1 cellular context compared by ENCODE assay signal in genomic region chr3:124812291-124813265, GRCh38.
TF ChIP-seq lines count a peak whose summit lies in the region.

No MANE protein-coding gene starts in this region.

TF ChIP-seq in HepG2, 621 proteins besides CTCF, POLR2A, EP300 and RAD21 (continued from another document):
- TF ChIP-seq, protein P1, sequence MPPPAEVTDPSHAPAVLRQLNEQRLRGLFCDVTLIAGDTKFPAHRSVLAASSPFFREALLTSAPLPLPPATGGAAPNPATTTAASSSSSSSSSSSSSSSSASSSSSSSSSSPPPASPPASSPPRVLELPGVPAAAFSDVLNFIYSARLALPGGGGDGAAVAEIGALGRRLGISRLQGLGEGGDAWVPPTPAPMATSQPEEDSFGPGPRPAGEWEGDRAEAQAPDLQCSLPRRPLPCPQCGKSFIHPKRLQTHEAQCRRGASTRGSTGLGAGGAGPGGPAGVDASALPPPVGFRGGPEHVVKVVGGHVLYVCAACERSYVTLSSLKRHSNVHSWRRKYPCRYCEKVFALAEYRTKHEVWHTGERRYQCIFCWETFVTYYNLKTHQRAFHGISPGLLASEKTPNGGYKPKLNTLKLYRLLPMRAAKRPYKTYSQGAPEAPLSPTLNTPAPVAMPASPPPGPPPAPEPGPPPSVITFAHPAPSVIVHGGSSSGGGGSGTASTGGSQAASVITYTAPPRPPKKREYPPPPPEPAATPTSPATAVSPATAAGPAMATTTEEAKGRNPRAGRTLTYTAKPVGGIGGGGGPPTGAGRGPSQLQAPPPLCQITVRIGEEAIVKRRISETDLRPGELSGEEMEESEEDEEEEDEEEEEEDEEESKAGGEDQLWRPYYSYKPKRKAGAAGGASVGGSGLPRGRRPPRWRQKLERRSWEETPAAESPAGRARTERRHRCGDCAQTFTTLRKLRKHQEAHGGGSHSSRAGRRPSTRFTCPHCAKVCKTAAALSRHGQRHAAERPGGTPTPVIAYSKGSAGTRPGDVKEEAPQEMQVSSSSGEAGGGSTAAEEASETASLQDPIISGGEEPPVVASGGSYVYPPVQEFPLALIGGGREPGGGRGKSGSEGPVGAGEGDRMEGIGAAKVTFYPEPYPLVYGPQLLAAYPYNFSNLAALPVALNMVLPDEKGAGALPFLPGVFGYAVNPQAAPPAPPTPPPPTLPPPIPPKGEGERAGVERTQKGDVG (CRISPR knock-in tag; IDR thresholded peaks at IDR 0.05; ENCODE audit: borderline replicate concordance), result peak; percentile 82; the same call in 1 of the 2 replicates
- TF ChIP-seq ZNF644 (CRISPR knock-in tag; IDR thresholded peaks at IDR 0.05; ENCODE audit: low read depth), result peak; percentile 68
- no peak for TF ChIP-seq NFYC (CRISPR knock-in tag; IDR thresholded peaks at IDR 0.05)
- no peak for TF ChIP-seq ZNF235 (CRISPR knock-in tag; IDR thresholded peaks at IDR 0.05; ENCODE audit: borderline replicate concordance)
- TF ChIP-seq, protein P2, sequence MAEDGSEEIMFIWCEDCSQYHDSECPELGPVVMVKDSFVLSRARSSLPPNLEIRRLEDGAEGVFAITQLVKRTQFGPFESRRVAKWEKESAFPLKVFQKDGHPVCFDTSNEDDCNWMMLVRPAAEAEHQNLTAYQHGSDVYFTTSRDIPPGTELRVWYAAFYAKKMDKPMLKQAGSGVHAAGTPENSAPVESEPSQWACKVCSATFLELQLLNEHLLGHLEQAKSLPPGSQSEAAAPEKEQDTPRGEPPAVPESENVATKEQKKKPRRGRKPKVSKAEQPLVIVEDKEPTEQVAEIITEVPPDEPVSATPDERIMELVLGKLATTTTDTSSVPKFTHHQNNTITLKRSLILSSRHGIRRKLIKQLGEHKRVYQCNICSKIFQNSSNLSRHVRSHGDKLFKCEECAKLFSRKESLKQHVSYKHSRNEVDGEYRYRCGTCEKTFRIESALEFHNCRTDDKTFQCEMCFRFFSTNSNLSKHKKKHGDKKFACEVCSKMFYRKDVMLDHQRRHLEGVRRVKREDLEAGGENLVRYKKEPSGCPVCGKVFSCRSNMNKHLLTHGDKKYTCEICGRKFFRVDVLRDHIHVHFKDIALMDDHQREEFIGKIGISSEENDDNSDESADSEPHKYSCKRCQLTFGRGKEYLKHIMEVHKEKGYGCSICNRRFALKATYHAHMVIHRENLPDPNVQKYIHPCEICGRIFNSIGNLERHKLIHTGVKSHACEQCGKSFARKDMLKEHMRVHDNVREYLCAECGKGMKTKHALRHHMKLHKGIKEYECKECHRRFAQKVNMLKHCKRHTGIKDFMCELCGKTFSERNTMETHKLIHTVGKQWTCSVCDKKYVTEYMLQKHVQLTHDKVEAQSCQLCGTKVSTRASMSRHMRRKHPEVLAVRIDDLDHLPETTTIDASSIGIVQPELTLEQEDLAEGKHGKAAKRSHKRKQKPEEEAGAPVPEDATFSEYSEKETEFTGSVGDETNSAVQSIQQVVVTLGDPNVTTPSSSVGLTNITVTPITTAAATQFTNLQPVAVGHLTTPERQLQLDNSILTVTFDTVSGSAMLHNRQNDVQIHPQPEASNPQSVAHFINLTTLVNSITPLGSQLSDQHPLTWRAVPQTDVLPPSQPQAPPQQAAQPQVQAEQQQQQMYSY (CRISPR knock-in tag; IDR thresholded peaks at IDR 0.05), result peak; percentile 28; the same call in 1 of the 2 replicates
- TF ChIP-seq, protein P3, sequence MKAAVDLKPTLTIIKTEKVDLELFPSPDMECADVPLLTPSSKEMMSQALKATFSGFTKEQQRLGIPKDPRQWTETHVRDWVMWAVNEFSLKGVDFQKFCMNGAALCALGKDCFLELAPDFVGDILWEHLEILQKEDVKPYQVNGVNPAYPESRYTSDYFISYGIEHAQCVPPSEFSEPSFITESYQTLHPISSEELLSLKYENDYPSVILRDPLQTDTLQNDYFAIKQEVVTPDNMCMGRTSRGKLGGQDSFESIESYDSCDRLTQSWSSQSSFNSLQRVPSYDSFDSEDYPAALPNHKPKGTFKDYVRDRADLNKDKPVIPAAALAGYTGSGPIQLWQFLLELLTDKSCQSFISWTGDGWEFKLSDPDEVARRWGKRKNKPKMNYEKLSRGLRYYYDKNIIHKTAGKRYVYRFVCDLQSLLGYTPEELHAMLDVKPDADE (CRISPR knock-in tag; IDR thresholded peaks at IDR 0.05), result no peak
- TF ChIP-seq MAFK (conservative IDR thresholded peaks at IDR 0.05 in 1 of 2, IDR thresholded peaks at IDR 0.05 in 1 of 2; ENCODE audit: low read length in 2 of 2), result peak; percentile 43 to 62; a peak in 3 of 4 replicates
- TF ChIP-seq, protein P4, sequence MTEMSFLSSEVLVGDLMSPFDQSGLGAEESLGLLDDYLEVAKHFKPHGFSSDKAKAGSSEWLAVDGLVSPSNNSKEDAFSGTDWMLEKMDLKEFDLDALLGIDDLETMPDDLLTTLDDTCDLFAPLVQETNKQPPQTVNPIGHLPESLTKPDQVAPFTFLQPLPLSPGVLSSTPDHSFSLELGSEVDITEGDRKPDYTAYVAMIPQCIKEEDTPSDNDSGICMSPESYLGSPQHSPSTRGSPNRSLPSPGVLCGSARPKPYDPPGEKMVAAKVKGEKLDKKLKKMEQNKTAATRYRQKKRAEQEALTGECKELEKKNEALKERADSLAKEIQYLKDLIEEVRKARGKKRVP (CRISPR knock-in tag; IDR thresholded peaks at IDR 0.05), result peak in 1 of 2 experiments; percentile 43; a peak in 2 of 4 replicates
- no peak for TF ChIP-seq ZBTB8A (CRISPR knock-in tag; IDR thresholded peaks at IDR 0.05; ENCODE audit: borderline replicate concordance, low read depth)
- TF ChIP-seq, protein P5, sequence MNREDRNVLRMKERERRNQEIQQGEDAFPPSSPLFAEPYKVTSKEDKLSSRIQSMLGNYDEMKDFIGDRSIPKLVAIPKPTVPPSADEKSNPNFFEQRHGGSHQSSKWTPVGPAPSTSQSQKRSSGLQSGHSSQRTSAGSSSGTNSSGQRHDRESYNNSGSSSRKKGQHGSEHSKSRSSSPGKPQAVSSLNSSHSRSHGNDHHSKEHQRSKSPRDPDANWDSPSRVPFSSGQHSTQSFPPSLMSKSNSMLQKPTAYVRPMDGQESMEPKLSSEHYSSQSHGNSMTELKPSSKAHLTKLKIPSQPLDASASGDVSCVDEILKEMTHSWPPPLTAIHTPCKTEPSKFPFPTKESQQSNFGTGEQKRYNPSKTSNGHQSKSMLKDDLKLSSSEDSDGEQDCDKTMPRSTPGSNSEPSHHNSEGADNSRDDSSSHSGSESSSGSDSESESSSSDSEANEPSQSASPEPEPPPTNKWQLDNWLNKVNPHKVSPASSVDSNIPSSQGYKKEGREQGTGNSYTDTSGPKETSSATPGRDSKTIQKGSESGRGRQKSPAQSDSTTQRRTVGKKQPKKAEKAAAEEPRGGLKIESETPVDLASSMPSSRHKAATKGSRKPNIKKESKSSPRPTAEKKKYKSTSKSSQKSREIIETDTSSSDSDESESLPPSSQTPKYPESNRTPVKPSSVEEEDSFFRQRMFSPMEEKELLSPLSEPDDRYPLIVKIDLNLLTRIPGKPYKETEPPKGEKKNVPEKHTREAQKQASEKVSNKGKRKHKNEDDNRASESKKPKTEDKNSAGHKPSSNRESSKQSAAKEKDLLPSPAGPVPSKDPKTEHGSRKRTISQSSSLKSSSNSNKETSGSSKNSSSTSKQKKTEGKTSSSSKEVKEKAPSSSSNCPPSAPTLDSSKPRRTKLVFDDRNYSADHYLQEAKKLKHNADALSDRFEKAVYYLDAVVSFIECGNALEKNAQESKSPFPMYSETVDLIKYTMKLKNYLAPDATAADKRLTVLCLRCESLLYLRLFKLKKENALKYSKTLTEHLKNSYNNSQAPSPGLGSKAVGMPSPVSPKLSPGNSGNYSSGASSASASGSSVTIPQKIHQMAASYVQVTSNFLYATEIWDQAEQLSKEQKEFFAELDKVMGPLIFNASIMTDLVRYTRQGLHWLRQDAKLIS (CRISPR knock-in tag; IDR thresholded peaks at IDR 0.05), result no peak
- peak; percentile 38; the same call in 1 of the 2 replicates for TF ChIP-seq ATF3 (CRISPR knock-in tag; IDR thresholded peaks at IDR 0.05)
- TF ChIP-seq CBX5 (CRISPR knock-in tag; IDR thresholded peaks at IDR 0.05; ENCODE audit: borderline replicate concordance), result peak; percentile 39; the same call in 1 of the 2 replicates
- TF ChIP-seq POGZ (CRISPR knock-in tag; IDR thresholded peaks at IDR 0.05), result peak; percentile 49; the same call in 1 of the 2 replicates
- TF ChIP-seq, protein P6, sequence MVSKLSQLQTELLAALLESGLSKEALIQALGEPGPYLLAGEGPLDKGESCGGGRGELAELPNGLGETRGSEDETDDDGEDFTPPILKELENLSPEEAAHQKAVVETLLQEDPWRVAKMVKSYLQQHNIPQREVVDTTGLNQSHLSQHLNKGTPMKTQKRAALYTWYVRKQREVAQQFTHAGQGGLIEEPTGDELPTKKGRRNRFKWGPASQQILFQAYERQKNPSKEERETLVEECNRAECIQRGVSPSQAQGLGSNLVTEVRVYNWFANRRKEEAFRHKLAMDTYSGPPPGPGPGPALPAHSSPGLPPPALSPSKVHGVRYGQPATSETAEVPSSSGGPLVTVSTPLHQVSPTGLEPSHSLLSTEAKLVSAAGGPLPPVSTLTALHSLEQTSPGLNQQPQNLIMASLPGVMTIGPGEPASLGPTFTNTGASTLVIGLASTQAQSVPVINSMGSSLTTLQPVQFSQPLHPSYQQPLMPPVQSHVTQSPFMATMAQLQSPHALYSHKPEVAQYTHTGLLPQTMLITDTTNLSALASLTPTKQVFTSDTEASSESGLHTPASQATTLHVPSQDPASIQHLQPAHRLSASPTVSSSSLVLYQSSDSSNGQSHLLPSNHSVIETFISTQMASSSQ (IDR thresholded peaks at IDR 0.05; ENCODE audit: low read depth), result 0 out of 2 replicates have a peak, but pooled peaks have one; percentile 26
- TF ChIP-seq, protein P6 (CRISPR knock-in tag; IDR thresholded peaks at IDR 0.05; ENCODE audit: borderline replicate concordance), result no peak
- TF ChIP-seq HDAC1 (CRISPR knock-in tag; IDR thresholded peaks at IDR 0.05), result peak; percentile 20; the same call in 1 of the 2 replicates
- TF ChIP-seq KDM2A (CRISPR knock-in tag; IDR thresholded peaks at IDR 0.05; ENCODE audit: borderline replicate concordance, low read depth), result peak; percentile 46; the same call in 1 of the 2 replicates
- TF ChIP-seq MAFG (CRISPR knock-in tag; IDR thresholded peaks at IDR 0.05), result peak; percentile 63; the same call in 1 of the 2 replicates
- TF ChIP-seq ZSCAN21 (CRISPR knock-in tag; IDR thresholded peaks at IDR 0.05; ENCODE audit: borderline replicate concordance), result 0 out of 2 replicates have a peak, but pooled peaks have one; percentile 18
- TF ChIP-seq HOXA9 (CRISPR knock-in tag; IDR thresholded peaks at IDR 0.05; ENCODE audit: borderline replicate concordance), result no peak
- TF ChIP-seq, protein P7, sequence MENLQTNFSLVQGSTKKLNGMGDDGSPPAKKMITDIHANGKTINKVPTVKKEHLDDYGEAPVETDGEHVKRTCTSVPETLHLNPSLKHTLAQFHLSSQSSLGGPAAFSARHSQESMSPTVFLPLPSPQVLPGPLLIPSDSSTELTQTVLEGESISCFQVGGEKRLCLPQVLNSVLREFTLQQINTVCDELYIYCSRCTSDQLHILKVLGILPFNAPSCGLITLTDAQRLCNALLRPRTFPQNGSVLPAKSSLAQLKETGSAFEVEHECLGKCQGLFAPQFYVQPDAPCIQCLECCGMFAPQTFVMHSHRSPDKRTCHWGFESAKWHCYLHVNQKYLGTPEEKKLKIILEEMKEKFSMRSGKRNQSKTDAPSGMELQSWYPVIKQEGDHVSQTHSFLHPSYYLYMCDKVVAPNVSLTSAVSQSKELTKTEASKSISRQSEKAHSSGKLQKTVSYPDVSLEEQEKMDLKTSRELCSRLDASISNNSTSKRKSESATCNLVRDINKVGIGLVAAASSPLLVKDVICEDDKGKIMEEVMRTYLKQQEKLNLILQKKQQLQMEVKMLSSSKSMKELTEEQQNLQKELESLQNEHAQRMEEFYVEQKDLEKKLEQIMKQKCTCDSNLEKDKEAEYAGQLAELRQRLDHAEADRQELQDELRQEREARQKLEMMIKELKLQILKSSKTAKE (CRISPR knock-in tag; IDR thresholded peaks at IDR 0.05; ENCODE audit: borderline replicate concordance), result no peak
- TF ChIP-seq NFIC (IDR thresholded peaks at IDR 0.05; ENCODE audit: low read length), result no peak
- peak; percentile 58; the same call in 1 of the 2 replicates for TF ChIP-seq RXRB (CRISPR knock-in tag; IDR thresholded peaks at IDR 0.05; ENCODE audit: borderline replicate concordance)
- no peak for TF ChIP-seq CENPT (CRISPR knock-in tag; IDR thresholded peaks at IDR 0.05; ENCODE audit: low read depth)
- TF ChIP-seq TCF7L2 (IDR thresholded peaks at IDR 0.05; ENCODE audit: low read depth, low read length), result no peak
- TF ChIP-seq, protein P8, sequence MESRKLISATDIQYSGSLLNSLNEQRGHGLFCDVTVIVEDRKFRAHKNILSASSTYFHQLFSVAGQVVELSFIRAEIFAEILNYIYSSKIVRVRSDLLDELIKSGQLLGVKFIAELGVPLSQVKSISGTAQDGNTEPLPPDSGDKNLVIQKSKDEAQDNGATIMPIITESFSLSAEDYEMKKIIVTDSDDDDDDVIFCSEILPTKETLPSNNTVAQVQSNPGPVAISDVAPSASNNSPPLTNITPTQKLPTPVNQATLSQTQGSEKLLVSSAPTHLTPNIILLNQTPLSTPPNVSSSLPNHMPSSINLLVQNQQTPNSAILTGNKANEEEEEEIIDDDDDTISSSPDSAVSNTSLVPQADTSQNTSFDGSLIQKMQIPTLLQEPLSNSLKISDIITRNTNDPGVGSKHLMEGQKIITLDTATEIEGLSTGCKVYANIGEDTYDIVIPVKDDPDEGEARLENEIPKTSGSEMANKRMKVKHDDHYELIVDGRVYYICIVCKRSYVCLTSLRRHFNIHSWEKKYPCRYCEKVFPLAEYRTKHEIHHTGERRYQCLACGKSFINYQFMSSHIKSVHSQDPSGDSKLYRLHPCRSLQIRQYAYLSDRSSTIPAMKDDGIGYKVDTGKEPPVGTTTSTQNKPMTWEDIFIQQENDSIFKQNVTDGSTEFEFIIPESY (CRISPR knock-in tag; IDR thresholded peaks at IDR 0.05), result peak; percentile 24; the same call in 1 of the 2 replicates
- TF ChIP-seq ATM (IDR thresholded peaks at IDR 0.05; ENCODE audit: borderline replicate concordance), result no peak
TF ChIP-seq in HepG2: peak in this region for 92.
